ENCODE assay signal across 1 cellular context in genomic region chr17:75625813-75626486, GRCh38.
TF ChIP-seq lines count a peak whose summit lies in the region.

No MANE protein-coding gene starts in this region.

TF ChIP-seq in HepG2, 621 proteins besides CTCF, POLR2A, EP300 and RAD21 (continued from another document and continues in another):
- TF ChIP-seq AGO2 (optimal IDR thresholded peaks at IDR 0.05; ENCODE audit: low read depth, low read length): no peak
- peak; percentile 34; the same call in 1 of the 2 replicates for TF ChIP-seq AKAP8 (CRISPR knock-in tag; IDR thresholded peaks at IDR 0.05)
- no peak for TF ChIP-seq PRDM15 (CRISPR knock-in tag; IDR thresholded peaks at IDR 0.05)
- TF ChIP-seq GLMP (CRISPR knock-in tag; IDR thresholded peaks at IDR 0.05; ENCODE audit: borderline replicate concordance): no peak
- TF ChIP-seq ARID5B (CRISPR knock-in tag; IDR thresholded peaks at IDR 0.05): no peak
- TF ChIP-seq HMGXB3 (CRISPR knock-in tag; IDR thresholded peaks at IDR 0.05; ENCODE audit: borderline replicate concordance): no peak
- TF ChIP-seq CBX5 (CRISPR knock-in tag; IDR thresholded peaks at IDR 0.05; ENCODE audit: borderline replicate concordance): no peak; the same call in 1 of the 2 replicates
- TF ChIP-seq RERE (CRISPR knock-in tag; IDR thresholded peaks at IDR 0.05; ENCODE audit: low read depth): no peak
- 0 out of 2 replicates have a peak, but pooled peaks have one; percentile 23 for TF ChIP-seq AHR (CRISPR knock-in tag; IDR thresholded peaks at IDR 0.05)
- TF ChIP-seq ZFX (CRISPR knock-in tag; IDR thresholded peaks at IDR 0.05; ENCODE audit: low read depth): no peak
- peak; percentile 54 for TF ChIP-seq ZNF687 (CRISPR knock-in tag; IDR thresholded peaks at IDR 0.05)
- TF ChIP-seq FOSL2 (CRISPR knock-in tag; IDR thresholded peaks at IDR 0.05): peak; percentile 11; the same call in 1 of the 2 replicates
- TF ChIP-seq FOXA3 (CRISPR knock-in tag; IDR thresholded peaks at IDR 0.05): no peak
- TF ChIP-seq BRCA1 (CRISPR knock-in tag; IDR thresholded peaks at IDR 0.05): no peak
- no peak for TF ChIP-seq RORA (CRISPR knock-in tag; IDR thresholded peaks at IDR 0.05)
- TF ChIP-seq ZNF510 (CRISPR knock-in tag; IDR thresholded peaks at IDR 0.05; ENCODE audit: low read depth): no peak
- TF ChIP-seq ZNF609 (CRISPR knock-in tag; IDR thresholded peaks at IDR 0.05; ENCODE audit: borderline replicate concordance): no peak
- TF ChIP-seq HES4 (CRISPR knock-in tag; IDR thresholded peaks at IDR 0.05; ENCODE audit: borderline replicate concordance): no peak
- TF ChIP-seq ZBTB21 (CRISPR knock-in tag; IDR thresholded peaks at IDR 0.05): no peak
- no peak for TF ChIP-seq TMF1 (CRISPR knock-in tag; IDR thresholded peaks at IDR 0.05; ENCODE audit: low read depth)
- no peak for TF ChIP-seq ZFP36L2 (CRISPR knock-in tag; IDR thresholded peaks at IDR 0.05)
- no peak; the same call in 1 of the 2 replicates for TF ChIP-seq SALL1 (CRISPR knock-in tag; IDR thresholded peaks at IDR 0.05)
